Comparison of ENCODE assay signal across 8 cellular contexts in the genomic region with DNA sequence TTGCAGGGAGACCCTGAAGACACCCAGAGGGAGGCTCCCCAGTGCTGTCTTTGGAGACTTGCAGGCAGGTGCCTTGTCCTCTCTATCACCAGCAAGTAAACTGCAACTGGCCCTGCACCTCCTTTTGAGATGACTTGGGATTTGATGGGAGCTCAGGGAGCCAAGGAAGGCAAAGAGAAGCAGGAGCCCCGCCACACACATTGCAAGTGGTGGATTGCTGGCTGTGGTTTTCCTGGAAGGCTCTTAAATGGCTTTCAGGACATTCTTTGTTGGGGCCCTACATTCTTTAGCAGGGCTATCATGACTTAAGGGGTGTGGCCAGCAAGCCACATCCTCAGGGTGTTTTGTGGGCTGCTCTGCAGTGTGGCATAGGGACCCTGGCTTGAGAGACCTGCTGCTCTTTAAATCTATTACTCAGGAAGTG.
A peak's percentile ranks its signal among the peaks of the same experiment; 100 is the strongest.
DNase-seq lines count a peak whose midpoint lies in the region; ATAC-seq lines count a peak whose summit lies in the region.

No MANE protein-coding gene starts in this region.

- DNase-seq in HPDE6-E6E7 (ENCODE audit: extremely low spot score) (peak; percentile 50), iPS-NIHi7 (ENCODE audit: extremely low spot score) (peak; percentile 74), medulla oblongata (ENCODE audit: extremely low spot score) (no peak), COLO668 (lab: John Stamatoyannopoulos, UW; ENCODE audit: unreplicated experiment) (no peak)
- peak; percentile 1 for DNase-seq in activated CD4-positive, alpha-beta T cell treated with anti-CD3 and anti-CD28 coated beads, Interleukin-2, amount 50 U/mL, for 1 hour

- ATAC-seq in GM18498 (IDR thresholded peaks at IDR 0.05; ENCODE audit: unreplicated experiment) (peak; percentile 71), GM18858 (IDR thresholded peaks at IDR 0.05; ENCODE audit: unreplicated experiment) (no peak), GM18873 (IDR thresholded peaks at IDR 0.05; ENCODE audit: low FRiP score, unreplicated experiment) (no peak)

Comparison
In these comparisons a context has a peak if more than half of its experiments do, and no peak if none do; other contexts are left out.
1. DNase-seq: peak in HPDE6-E6E7 (single experiment), activated CD4-positive, alpha-beta T cell treated with anti-CD3 and anti-CD28 coated beads, Interleukin-2, amount 50 U/mL, for 1 hour (single experiment) and iPS-NIHi7 (single experiment); none in medulla oblongata (single experiment) and COLO668 (single experiment).